2 cellular contexts compared by ENCODE assay signal in genomic region chr9:5438301-5439162, GRCh38.
TF ChIP-seq lines count a peak whose summit lies in the region.

No MANE protein-coding gene starts in this region.

TF ChIP-seq in WTC11, 78 proteins besides CTCF, POLR2A, EP300 and RAD21:
- TF ChIP-seq ELF4 (CRISPR knock-in tag; IDR thresholded peaks at IDR 0.05; ENCODE audit: low read depth), result no peak
- TF ChIP-seq ZBTB43 (CRISPR knock-in tag; IDR thresholded peaks at IDR 0.05), result 0 out of 2 replicates have a peak, but pooled peaks have one; percentile 20
TF ChIP-seq in WTC11: peak in this region for 1.

TF ChIP-seq in H1, 55 proteins besides CTCF, POLR2A, EP300 and RAD21:
- TF ChIP-seq TAF7 (optimal IDR thresholded peaks at IDR 0.05; ENCODE audit: borderline replicate concordance, low read depth, low read length), result no peak
- no peak for TF ChIP-seq CREB1 (IDR thresholded peaks at IDR 0.05)
- TF ChIP-seq BRCA1 (IDR thresholded peaks at IDR 0.05; ENCODE audit: low read depth, low read length), result no peak
- TF ChIP-seq, protein P1, sequence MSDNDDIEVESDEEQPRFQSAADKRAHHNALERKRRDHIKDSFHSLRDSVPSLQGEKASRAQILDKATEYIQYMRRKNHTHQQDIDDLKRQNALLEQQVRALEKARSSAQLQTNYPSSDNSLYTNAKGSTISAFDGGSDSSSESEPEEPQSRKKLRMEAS (IDR thresholded peaks at IDR 0.05), result no peak
- TF ChIP-seq POLR2AphosphoS5 (IDR thresholded peaks at IDR 0.05; ENCODE audit: low read depth, low read length), result no peak
- TF ChIP-seq SP4 (IDR thresholded peaks at IDR 0.05; ENCODE audit: low read length), result no peak
- TF ChIP-seq KDM4A (IDR thresholded peaks at IDR 0.05; ENCODE audit: low read depth, low read length, severe bottlenecking), result no peak
- TF ChIP-seq E2F6 (IDR thresholded peaks at IDR 0.05), result no peak
- no peak for TF ChIP-seq ATF3 (IDR thresholded peaks at IDR 0.05; ENCODE audit: insufficient read depth, low read depth, low read length)
- TF ChIP-seq EGR1 (IDR thresholded peaks at IDR 0.05; ENCODE audit: borderline replicate concordance, low read depth, low read length), result no peak
- no peak for TF ChIP-seq SP2 (IDR thresholded peaks at IDR 0.05; ENCODE audit: low read length)
- no peak for TF ChIP-seq SIRT6 (IDR thresholded peaks at IDR 0.05; ENCODE audit: low read length)
- no peak for TF ChIP-seq JUN (IDR thresholded peaks at IDR 0.05; ENCODE audit: low read depth, low read length)
- TF ChIP-seq RBBP5 (IDR thresholded peaks at IDR 0.05; ENCODE audit: borderline replicate concordance, low read depth, low read length), result no peak
- no peak for TF ChIP-seq HDAC2 (IDR thresholded peaks at IDR 0.05; ENCODE audit: borderline replicate concordance in 1 of 2, low read depth in 2 of 2, low read length in 2 of 2)
- no peak for TF ChIP-seq PHF8 (conservative IDR thresholded peaks at IDR 0.05; ENCODE audit: low read depth, low read length)
- TF ChIP-seq JUND (IDR thresholded peaks at IDR 0.05; ENCODE audit: low read length), result no peak
- no peak for TF ChIP-seq GABPA (IDR thresholded peaks at IDR 0.05; ENCODE audit: borderline replicate concordance, insufficient read depth, low read length)
- no peak for TF ChIP-seq NRF1 (IDR thresholded peaks at IDR 0.05; ENCODE audit: low read depth, low read length)
- no peak for TF ChIP-seq TEAD4 (IDR thresholded peaks at IDR 0.05; ENCODE audit: low read depth, low read length)
